In genomic region chr3:20422391-20422790, GRCh38 we compare ENCODE assay signal across 2 cellular contexts.
TF ChIP-seq lines count a peak whose summit lies in the region.

No MANE protein-coding gene starts in this region.

TF ChIP-seq in GM23338, 12 proteins besides CTCF, POLR2A, EP300 and RAD21 (continued from another document):
- no peak for TF ChIP-seq ZNF462 (CRISPR knock-in tag; IDR thresholded peaks at IDR 0.05)

TF ChIP-seq in H1, 55 proteins besides CTCF, POLR2A, EP300 and RAD21 (continued from another document):
- no peak for TF ChIP-seq RFX5 (IDR thresholded peaks at IDR 0.05; ENCODE audit: borderline replicate concordance, low read depth, low read length)
- no peak for TF ChIP-seq TAF7 (optimal IDR thresholded peaks at IDR 0.05; ENCODE audit: borderline replicate concordance, low read depth, low read length)
- TF ChIP-seq KDM5A (IDR thresholded peaks at IDR 0.05; ENCODE audit: low read length): no peak
- TF ChIP-seq ASH2L (IDR thresholded peaks at IDR 0.05; ENCODE audit: low read length): no peak
- no peak for TF ChIP-seq GABPA (IDR thresholded peaks at IDR 0.05; ENCODE audit: borderline replicate concordance, insufficient read depth, low read length)
TF ChIP-seq in H1: peak in this region for 0.
